15 cellular contexts compared by ENCODE assay signal in the genomic region with DNA sequence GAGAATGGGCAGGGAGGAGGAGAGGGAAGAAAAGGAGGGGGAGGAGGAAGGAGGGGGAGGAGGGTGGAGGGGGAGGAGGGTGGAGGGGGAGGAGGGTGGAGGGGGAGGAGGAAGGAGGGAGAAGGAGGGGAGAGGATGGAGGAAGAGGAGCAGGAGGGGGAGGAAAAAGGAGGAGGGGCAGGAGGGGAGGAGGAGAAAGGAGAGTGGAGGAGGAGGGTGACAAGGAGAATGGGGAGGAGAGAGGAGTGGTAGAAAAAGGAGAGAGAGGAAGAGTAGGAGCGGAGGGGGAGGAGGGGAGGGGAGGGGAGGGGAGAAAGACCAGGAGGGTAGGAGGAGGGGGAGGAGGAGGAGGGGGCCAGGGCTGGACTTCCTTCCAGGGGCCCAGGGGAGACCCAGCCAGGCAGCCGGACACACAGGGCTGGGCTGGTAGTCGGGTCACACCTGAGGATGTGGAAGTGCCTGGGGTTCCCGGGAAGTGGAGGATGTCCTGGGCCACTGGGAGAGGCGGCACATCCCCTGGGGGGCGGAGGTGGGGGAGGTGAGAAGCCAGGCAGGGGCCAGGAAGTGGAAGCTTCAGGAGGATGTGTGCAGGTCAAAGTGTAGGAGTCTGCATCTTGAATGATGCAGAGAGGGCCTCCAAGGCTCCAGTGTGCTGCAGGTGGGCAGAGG. TPM values are rescaled to one million over a fixed set of nuclear protein-coding genes. Genes with fewer than 3 reads are reported as not detected.
DNase-seq lines count a peak whose midpoint lies in the region; ATAC-seq, FAIRE-seq and TF ChIP-seq lines count a peak whose summit lies in the region.
"Had no signal": no experiment of that assay in that cellular context is flagged by ENCODE, and none has a peak within 500 bp of the region (broad histone marks: within the 10 kb centered on the region; RNA-seq: fewer than 3 reads in every experiment).

No MANE protein-coding gene starts in this region.

- in situ Hi-C loops in K562 (cut with MboI): no loop called here

- no CpG with 5 or more reads among the region's 6 CpGs for WGBS in K562 (ENCODE audit: insufficient coverage, low coverage, missing lambda C conversion rate)

- H3K4me1 ChIP-seq in CD8-positive, alpha-beta T cell (ENCODE audit: insufficient read depth, low read length): no peaks in the 10 kb centered on the region
- H3K4me1 ChIP-seq in HCT116 (ENCODE audit: control insufficient read depth in 1 of 2, insufficient read depth in 2 of 2, low read length in 2 of 2) (no peaks in the 10 kb centered on the region), K562 (replicated peaks in 1 of 2; ENCODE audit: control insufficient read depth in 2 of 2, insufficient read depth in 2 of 2, low read length in 2 of 2) (no peaks in the 10 kb centered on the region), Peyer's patch (no peaks in the 10 kb centered on the region)
- H3K4me1 ChIP-seq: prostate gland had no signal

- no peaks in the 10 kb centered on the region for H3K9me3 Mint-ChIP-seq in CD8-positive, alpha-beta T cell
- H3K9me3 Mint-ChIP-seq in memory B cell: peaks cover 5% of the 10 kb centered on the region
- H3K9me3 Mint-ChIP-seq in Calu3 (ENCODE audit: low read depth, unreplicated experiment): no peaks in the 10 kb centered on the region

- CTCF ChIA-PET in CD8-positive, alpha-beta T cell (lab: Charles Lee): no interaction called here
- CTCF ChIA-PET in HCT116 (lab: Charles Lee): no interaction called here
- CTCF ChIA-PET in K562 (lab: Yijun Ruan, JAX; ENCODE audit: low intra/inter-chr PET ratio): no interaction called here
- CTCF ChIA-PET in Calu3 (lab: Charles Lee): no interaction called here

- no peaks in the 10 kb centered on the region for H3K27me3 Mint-ChIP-seq in CD8-positive, alpha-beta T cell (ENCODE audit: low read depth)
- H3K27me3 Mint-ChIP-seq in memory B cell (no peaks in the 10 kb centered on the region), Calu3 (ENCODE audit: unreplicated experiment) (peaks cover 8% of the 10 kb centered on the region)
- H3K27me3 Mint-ChIP-seq: CD4-positive, alpha-beta memory T cell had no signal

- no peaks in the 10 kb centered on the region for H3K9me1 ChIP-seq in K562 (ENCODE audit: control insufficient read depth, insufficient read depth, low read length)

- no peak overlapping the region for H3K4me2 ChIP-seq in HCT116 (ENCODE audit: low read length)
- no peak overlapping the region for H3K4me2 ChIP-seq in K562 (ENCODE audit: insufficient read depth, low read length)

- no peaks in the 10 kb centered on the region for H3K36me3 ChIP-seq in CD8-positive, alpha-beta T cell (ENCODE audit: insufficient read depth, low read length)
- H3K36me3 ChIP-seq in HCT116 (ENCODE audit: control insufficient read depth in 1 of 2, insufficient read depth in 2 of 2, low read length in 2 of 2) (no peaks in the 10 kb centered on the region), K562 (ENCODE audit: control insufficient read depth, insufficient read depth, low read length) (no peaks in the 10 kb centered on the region), Peyer's patch (peaks cover 0 to 8% (median 0%) of the 10 kb centered on the region in 3 donors)

- H3K27ac ChIP-seq in CD8-positive, alpha-beta T cell (ENCODE audit: low read depth, low read length): no peak overlapping the region
- H3K27ac ChIP-seq in HCT116 (ENCODE audit: low read depth, low read length) (no peak overlapping the region), K562 (ENCODE audit: extremely low read depth, low read depth, low read length) (no peak overlapping the region), Peyer's patch (no peak overlapping the region)
- H3K27ac ChIP-seq: prostate gland had no signal

- peaks cover 6% of the 10 kb centered on the region for H3K4me1 Mint-ChIP-seq in CD8-positive, alpha-beta T cell (ENCODE audit: low read depth)
- H3K4me1 Mint-ChIP-seq in memory B cell (peaks cover 8% of the 10 kb centered on the region), Calu3 (ENCODE audit: low read depth, unreplicated experiment) (no peaks in the 10 kb centered on the region)

- no peak for ATAC-seq in CD8-positive, alpha-beta T cell
- ATAC-seq in HCT116 (peak; percentile 40), K562 (no peak), memory B cell (ENCODE audit: low read depth) (peak; percentile 24)

- no peak overlapping the region for H3K4me3 Mint-ChIP-seq in CD8-positive, alpha-beta T cell
- H3K4me3 Mint-ChIP-seq in memory B cell (no peak overlapping the region), Calu3 (ENCODE audit: low read depth, unreplicated experiment) (no peak overlapping the region)
- H3K4me3 Mint-ChIP-seq: CD4-positive, alpha-beta memory T cell had no signal

- H4K20me1 ChIP-seq in HCT116 (ENCODE audit: insufficient read depth): no peaks in the 10 kb centered on the region
- no peaks in the 10 kb centered on the region for H4K20me1 ChIP-seq in K562 (replicated peaks; ENCODE audit: control insufficient read depth, insufficient read depth, low read length)

- peak overlapping the region; percentile 32 for H3K27ac Mint-ChIP-seq in CD8-positive, alpha-beta T cell
- peak overlapping the region; percentile 20 for H3K27ac Mint-ChIP-seq in memory B cell
- no peak overlapping the region for H3K27ac Mint-ChIP-seq in Calu3 (ENCODE audit: unreplicated experiment)

- no peaks in the 10 kb centered on the region for H3K9me2 ChIP-seq in HCT116 (ENCODE audit: insufficient read depth)

- no peak overlapping the region for H3K9ac ChIP-seq in HCT116 (ENCODE audit: low read length)
- no peak overlapping the region for H3K9ac ChIP-seq in K562 (ENCODE audit: insufficient read depth in 1 of 2, low read depth in 2 of 2, low read length in 2 of 2)

- POLR2A ChIA-PET in CD8-positive, alpha-beta T cell (lab: Charles Lee): no interaction called here
- POLR2A ChIA-PET in HCT116 (lab: Charles Lee): no interaction called here
- POLR2A ChIA-PET in K562 (lab: Yijun Ruan, JAX): no interaction called here

- no peak for DNase-seq in CD8-positive, alpha-beta T cell
- no peak for DNase-seq in HCT116 (ENCODE audit: low read depth, low spot score)
- DNase-seq in K562 (ENCODE audit: extremely low read depth in 1 of 4, low spot score in 3 of 4): no peak
- DNase-seq in memory B cell (ENCODE audit: low spot score in 2 of 2): no peak
- DNase-seq in COR-L47 (lab: John Stamatoyannopoulos, UW): no peak
- no peak for DNase-seq in Calu3
- DNase-seq in stimulated activated naive CD4-positive, alpha-beta T cell treated with Interleukin-2 at 50 U/mL for 16 hours (lab: John Stamatoyannopoulos, UW): no peak
- no peak for DNase-seq in Peyer's patch
- DNase-seq: activated CD8-positive, alpha-beta memory T cell treated with anti-CD3 and anti-CD28 coated beads, Interleukin-2, amount 50 U/mL, for 48 hours; CD4-positive, alpha-beta memory T cell; KG1; NCI-H2029 treated with DMSO at 0.1 percent for 48 hours had no signal

- H2AFZ ChIP-seq in HCT116 (ENCODE audit: low read depth, low read length, poor library complexity, severe bottlenecking): no peak overlapping the region
- no peak overlapping the region for H2AFZ ChIP-seq in K562 (ENCODE audit: low read depth, low read length)

- TF ChIP-seq RAD21 in HCT116 (IDR thresholded peaks at IDR 0.05; ENCODE audit: low read depth): no peak
- no peak for TF ChIP-seq RAD21 in K562 (CRISPR knock-in tag; conservative IDR thresholded peaks at IDR 0.05 in 1 of 2, IDR thresholded peaks at IDR 0.05 in 1 of 2)

- peaks cover 20% of the 10 kb centered on the region for H3K36me3 Mint-ChIP-seq in CD8-positive, alpha-beta T cell
- H3K36me3 Mint-ChIP-seq in memory B cell: peaks cover 17% of the 10 kb centered on the region
- peaks cover 10% of the 10 kb centered on the region for H3K36me3 Mint-ChIP-seq in Calu3 (ENCODE audit: insufficient read depth, unreplicated experiment)

- H3K27me3 ChIP-seq in CD8-positive, alpha-beta T cell (ENCODE audit: insufficient read depth, low read length): no peaks in the 10 kb centered on the region
- no peaks in the 10 kb centered on the region for H3K27me3 ChIP-seq in HCT116 (ENCODE audit: insufficient read depth, low read length)
- H3K27me3 ChIP-seq in K562 (ENCODE audit: control insufficient read depth in 2 of 2, insufficient read depth in 2 of 2, low read length in 2 of 2): no peaks in the 10 kb centered on the region
- H3K27me3 ChIP-seq in Peyer's patch: no peaks in the 10 kb centered on the region

- H3K4me3 ChIP-seq in CD8-positive, alpha-beta T cell (ENCODE audit: low read depth, low read length): no peak overlapping the region
- H3K4me3 ChIP-seq in HCT116 (replicated peaks in 1 of 2; ENCODE audit: low read depth in 1 of 2, low read length in 2 of 2): no peak overlapping the region
- H3K4me3 ChIP-seq in K562: no peak overlapping the region
- H3K4me3 ChIP-seq in Peyer's patch: no peak overlapping the region
- H3K4me3 ChIP-seq: prostate gland had no signal

- H3K79me2 ChIP-seq in HCT116 (ENCODE audit: insufficient read depth, low read length) (no peaks in the 10 kb centered on the region), K562 (ENCODE audit: control insufficient read depth, insufficient read depth, low read length) (no peaks in the 10 kb centered on the region)

- RAD21 ChIA-PET in HCT116 (lab: Charles Lee; ENCODE audit: low non-redundant PET in 1 of 2, low total read pairs in 2 of 2, uncharacterized antibody in 2 of 2, unreplicated experiment in 2 of 2): no interaction called here

- no peaks in the 10 kb centered on the region for H3K9me3 ChIP-seq in CD8-positive, alpha-beta T cell (ENCODE audit: low read length)
- H3K9me3 ChIP-seq in HCT116 (ENCODE audit: control insufficient read depth in 1 of 2, insufficient read depth in 1 of 2, low read depth in 1 of 2, low read length in 2 of 2) (no peaks in the 10 kb centered on the region), K562 (replicated peaks; ENCODE audit: control insufficient read depth, insufficient read depth, low read depth, low read length) (no peaks in the 10 kb centered on the region), Peyer's patch (peaks cover 0 to 8% (median 4%) of the 10 kb centered on the region in 4 donors)
- H3K9me3 ChIP-seq: prostate gland had no signal

- TF ChIP-seq CTCF in CD8-positive, alpha-beta T cell (IDR thresholded peaks at IDR 0.05): no peak
- TF ChIP-seq CTCF in HCT116 (IDR thresholded peaks at IDR 0.05 in 2 of 3, conservative IDR thresholded peaks at IDR 0.05 in 1 of 3; ENCODE audit: borderline replicate concordance in 1 of 3, insufficient read depth in 1 of 3, low read depth in 2 of 3, low read length in 2 of 3): no peak
- no peak for TF ChIP-seq CTCF in K562 (IDR thresholded peaks at IDR 0.05 in 2 of 3, conservative IDR thresholded peaks at IDR 0.05 in 1 of 3; ENCODE audit: insufficient read depth in 2 of 3, low read depth in 1 of 3, low read length in 3 of 3)
- TF ChIP-seq CTCF in Calu3 (IDR thresholded peaks at IDR 0.05; ENCODE audit: unreplicated experiment): no peak
- no peak for TF ChIP-seq CTCF in Peyer's patch (IDR thresholded peaks at IDR 0.05)

- FAIRE-seq in K562 (lab: Jason Lieb, UNC): no peak
- FAIRE-seq: astrocyte, H54 had no signal

- intact Hi-C loops in CD8-positive, alpha-beta T cell (cut with DNase I, micrococcal nuclease): no loop called here
- intact Hi-C loops in HCT116 (cut with micrococcal nuclease) (no loop called here), K562 (cut with micrococcal nuclease) (no loop called here), Calu3 (cut with micrococcal nuclease; ENCODE audit: unreplicated experiment) (no loop called here)

- TF ChIP-seq POLR2A in HCT116 (IDR thresholded peaks at IDR 0.05; ENCODE audit: borderline replicate concordance, extremely low read depth, insufficient read depth, insufficient read length): no peak
- TF ChIP-seq POLR2A in K562 (conservative IDR thresholded peaks at IDR 0.05): no peak
- no peak for TF ChIP-seq POLR2A in Peyer's patch (IDR thresholded peaks at IDR 0.05)

- no peak for TF ChIP-seq EP300 in K562 (IDR thresholded peaks at IDR 0.05; ENCODE audit: low read length)

- no TSS peak for BruUV-seq in HCT116 (replicated peaks; lab: Mats Ljungman, UMichigan)
- no TSS peak for BruUV-seq in K562 (replicated peaks; lab: Mats Ljungman, UMichigan)
- no TSS peak for BruUV-seq in Calu3 (replicated peaks; lab: Mats Ljungman, UMichigan)

RNA-seq across cellular contexts. Expression of gene IL3RA, which starts 18.7 kb away (rescaled TPM):
- 1 to 10 TPM in 1 of 2 experiments, under 1 TPM in 1; 0.94 to 1.1 TPM for total RNA-seq in CD8-positive, alpha-beta T cell
- not detected for total RNA-seq in HCT116 (2021; ENCODE audit: unreplicated experiment)
- polyA plus RNA-seq in HCT116 (2012): 0.05 and 0.17 TPM in 2 replicates
- not detected in 2 replicates for total RNA-seq in K562 (2011; cell fraction: chromatin; rRNA removed; ENCODE audit: low replicate concordance)
- total RNA-seq in K562 (2011; cell fraction: nucleolus; rRNA removed): not detected in 2 replicates
- not detected in 2 replicates for total RNA-seq in K562 (2011; cell fraction: nucleoplasm; rRNA removed)
- not detected in 2 replicates for total RNA-seq in K562 (2014; rRNA removed)
- total RNA-seq in K562 (2014; rRNA removed; fragmentation: Illumina TruSeq; extraction: Trizol): not detected in 2 replicates
- total RNA-seq in K562 (2015; rRNA removed; fragmentation: Illumina TruSeq; extraction: Trizol): not detected in 2 replicates
- total RNA-seq in K562 (2021): not detected in 2 replicates
- polyA plus RNA-seq in K562 (2011; rRNA removed): not detected in 2 replicates
- polyA plus RNA-seq in K562 (2011; cell fraction: cytosol; rRNA removed): not detected in 2 replicates
- polyA plus RNA-seq in K562 (2011; cell fraction: nucleus; rRNA removed): not detected in 2 replicates
- 0.08 and 0.18 TPM in 2 replicates for polyA plus RNA-seq in K562 (2012)
- not detected in 2 replicates for polyA plus RNA-seq in K562 (2014; fragmentation: Illumina TruSeq; extraction: Trizol)
- polyA plus RNA-seq in K562 (2014; fragmentation: Nextera tagmentation; extraction: Ambion mirVana): not detected
- polyA plus RNA-seq in K562 (2014; rRNA removed): not detected in 2 replicates
- polyA minus RNA-seq in K562 (2011; rRNA and poly(A)+ RNA removed): not detected in 2 replicates
- polyA minus RNA-seq in K562 (2011; cell fraction: cytosol; rRNA and poly(A)+ RNA removed): not detected in 2 replicates
- polyA minus RNA-seq in K562 (2011; cell fraction: nucleus; rRNA and poly(A)+ RNA removed): not detected in 2 replicates
- total RNA-seq in Calu3 (2022): not detected in 2 replicates
- total RNA-seq in Peyer's patch: 1 to 10 TPM in 3 of 4 donors, under 1 TPM in 1; 0.88 to 2.4 (median 1.6) TPM
- total RNA-seq: astrocyte had no signal

RNA-seq across cellular contexts. Expression of gene SLC25A6, which starts 36.6 kb away (rescaled TPM):
- 100 to 1,000 TPM; 382 to 404 TPM for total RNA-seq in CD8-positive, alpha-beta T cell
- total RNA-seq in HCT116 (2021; ENCODE audit: unreplicated experiment): 398 TPM
- 534 and 685 TPM in 2 replicates for polyA plus RNA-seq in HCT116 (2012)
- total RNA-seq in K562 (2011; cell fraction: chromatin; rRNA removed; ENCODE audit: low replicate concordance): 32.2 and 125 TPM in 2 replicates
- 167 and 186 TPM in 2 replicates for total RNA-seq in K562 (2011; cell fraction: nucleolus; rRNA removed)
- total RNA-seq in K562 (2011; cell fraction: nucleoplasm; rRNA removed): 94.8 and 148 TPM in 2 replicates
- 150 and 196 TPM in 2 replicates for total RNA-seq in K562 (2014; rRNA removed)
- 43.0 and 58.7 TPM in 2 replicates for total RNA-seq in K562 (2014; rRNA removed; fragmentation: Illumina TruSeq; extraction: Trizol)
- total RNA-seq in K562 (2015; rRNA removed; fragmentation: Illumina TruSeq; extraction: Trizol): 177 and 181 TPM in 2 replicates
- total RNA-seq in K562 (2021): 318 and 330 TPM in 2 replicates
- polyA plus RNA-seq in K562 (2011; rRNA removed): 129 and 261 TPM in 2 replicates
- polyA plus RNA-seq in K562 (2011; cell fraction: cytosol; rRNA removed): 445 and 542 TPM in 2 replicates
- 114 and 138 TPM in 2 replicates for polyA plus RNA-seq in K562 (2011; cell fraction: nucleus; rRNA removed)
- 340 and 778 TPM in 2 replicates for polyA plus RNA-seq in K562 (2012)
- 118 and 276 TPM in 2 replicates for polyA plus RNA-seq in K562 (2014; fragmentation: Illumina TruSeq; extraction: Trizol)
- 10 to 100 TPM; 24.6 to 39.3 TPM for polyA plus RNA-seq in K562 (2014; fragmentation: Nextera tagmentation; extraction: Ambion mirVana)
- 260 and 272 TPM in 2 replicates for polyA plus RNA-seq in K562 (2014; rRNA removed)
- 84.2 and 86.4 TPM in 2 replicates for polyA minus RNA-seq in K562 (2011; rRNA and poly(A)+ RNA removed)
- polyA minus RNA-seq in K562 (2011; cell fraction: cytosol; rRNA and poly(A)+ RNA removed): 213 and 368 TPM in 2 replicates
- 69.5 and 102 TPM in 2 replicates for polyA minus RNA-seq in K562 (2011; cell fraction: nucleus; rRNA and poly(A)+ RNA removed)
- total RNA-seq in Calu3 (2022): 139 and 161 TPM in 2 replicates
- 100 to 1,000 TPM; 201 to 361 (median 314) TPM for total RNA-seq in Peyer's patch

Comparison
In these comparisons a context has a peak if more than half of its experiments do, and no peak if none do; other contexts are left out.
1. ATAC-seq: peak in HCT116 (single experiment) and memory B cell (single experiment); none in CD8-positive, alpha-beta T cell (single experiment) and K562 (single experiment).